Comparison of ENCODE assay signal across 9 cellular contexts in genomic region chr6:44386364-44386928, GRCh38. TPM values are rescaled to one million over a fixed set of nuclear protein-coding genes. Genes with fewer than 3 reads are reported as not detected.
DNase-seq lines count a peak whose midpoint lies in the region; ATAC-seq and TF ChIP-seq lines count a peak whose summit lies in the region.
"Had no signal": no experiment of that assay in that cellular context is flagged by ENCODE, and none has a peak within 500 bp of the region (broad histone marks: within the 10 kb centered on the region; RNA-seq: fewer than 3 reads in every experiment).

No MANE protein-coding gene starts in this region.

- H3K36me3 ChIP-seq in CD8-positive, alpha-beta T cell (ENCODE audit: insufficient read depth, low read length) = no peaks in the 10 kb centered on the region
- peaks cover 6% of the 10 kb centered on the region for H3K36me3 ChIP-seq in muscle layer of colon (ENCODE audit: insufficient read depth, low read length)

- peak overlapping the region; percentile 98 for H3K4me3 Mint-ChIP-seq in CD8-positive, alpha-beta T cell

- H3K36me3 Mint-ChIP-seq in CD8-positive, alpha-beta T cell = peaks cover 23% of the 10 kb centered on the region

- peak overlapping the region; percentile 67 for H3K4me3 ChIP-seq in CD8-positive, alpha-beta T cell (ENCODE audit: low read depth, low read length)
- H3K4me3 ChIP-seq in muscle layer of colon (ENCODE audit: low read depth in 1 of 2, low read length in 2 of 2) = peak overlapping the region in 1 of 2 donors; percentile 75

- intact Hi-C loops in CD8-positive, alpha-beta T cell (cut with DNase I, micrococcal nuclease) = loop anchor here (2.0 to 5.0 kb wide), 4 partner anchors 74 to 1741 kb away; partner anchors contain the start of genes AARS2 (in 1 of the 2), ENPP4 (in 1 of the 2), POLR1C (in 1 of the 2) and YIPF3 (in 1 of the 2)

- no peaks in the 10 kb centered on the region for H3K27me3 ChIP-seq in CD8-positive, alpha-beta T cell (ENCODE audit: insufficient read depth, low read length)
- H3K27me3 ChIP-seq in muscle layer of colon (ENCODE audit: control insufficient read depth in 1 of 2, insufficient read depth in 2 of 2, low read length in 2 of 2) = no peaks in the 10 kb centered on the region

- no peaks in the 10 kb centered on the region for H3K27me3 Mint-ChIP-seq in CD8-positive, alpha-beta T cell (ENCODE audit: low read depth)

- peak overlapping the region; percentile 51 for H3K9ac ChIP-seq in muscle layer of colon (ENCODE audit: low read length)

- no peak overlapping the region for H3K27ac ChIP-seq in CD8-positive, alpha-beta T cell (ENCODE audit: low read depth, low read length)
- H3K27ac ChIP-seq in muscle layer of colon (ENCODE audit: low read depth, low read length) = peak overlapping the region; percentile 96

- peaks cover 38% of the 10 kb centered on the region for H3K4me1 Mint-ChIP-seq in CD8-positive, alpha-beta T cell (ENCODE audit: low read depth)

- no peaks in the 10 kb centered on the region for H3K9me3 ChIP-seq in CD8-positive, alpha-beta T cell (ENCODE audit: low read length)
- H3K9me3 ChIP-seq in muscle layer of colon (ENCODE audit: low read length) = no peaks in the 10 kb centered on the region

- no peak for ATAC-seq in CD8-positive, alpha-beta T cell
- no peak for ATAC-seq in HG02973 (IDR thresholded peaks at IDR 0.05; ENCODE audit: unreplicated experiment)

- no peak for TF ChIP-seq CTCF in CD8-positive, alpha-beta T cell (IDR thresholded peaks at IDR 0.05)

- POLR2A ChIA-PET in CD8-positive, alpha-beta T cell (lab: Charles Lee) = interaction anchor here (1.2 kb wide), 1 partner anchor 139 kb away, joined by 5 read pairs; the partner anchor contains the start of gene HSP90AB1

- DNase-seq in CD8-positive, alpha-beta T cell = no peak
- DNase-seq in NCI-H2029 (lab: John Stamatoyannopoulos, UW) = peak; percentile 85
- DNase-seq in dedifferentiated amniotic fluid mesenchymal stem cell (ENCODE audit: extremely low spot score) = peak; percentile 39
- DNase-seq in MV-4-11 (lab: John Stamatoyannopoulos, UW) = no peak
- DNase-seq in iPS-NIHi11 (ENCODE audit: low spot score) = no peak
- DNase-seq in SK-N-DZ (ENCODE audit: low spot score) = no peak

- CTCF ChIA-PET in CD8-positive, alpha-beta T cell (lab: Charles Lee) = no interaction called here

- peaks cover 24% of the 10 kb centered on the region for H3K4me1 ChIP-seq in CD8-positive, alpha-beta T cell (ENCODE audit: insufficient read depth, low read length)
- peaks cover 31% of the 10 kb centered on the region for H3K4me1 ChIP-seq in muscle layer of colon (ENCODE audit: insufficient read depth, low read length)

- peak overlapping the region; percentile 98 for H3K27ac Mint-ChIP-seq in CD8-positive, alpha-beta T cell

- H3K9me3 Mint-ChIP-seq in CD8-positive, alpha-beta T cell = no peaks in the 10 kb centered on the region

RNA-seq across cellular contexts. Expression of gene CDC5L, which starts 1.1 kb away (rescaled TPM):
- 10 to 100 TPM; 24.1 to 24.4 TPM for total RNA-seq in CD8-positive, alpha-beta T cell
- polyA plus RNA-seq in SK-N-DZ (2014; cell fraction: cytosol; rRNA removed) = 36.2 and 36.3 TPM in 2 replicates
- polyA plus RNA-seq in SK-N-DZ (2014; cell fraction: nucleus; rRNA removed) = 22.1 and 22.7 TPM in 2 replicates

RNA-seq across cellular contexts. Expression of gene SPATS1, which starts 44.0 kb away (rescaled TPM):
- total RNA-seq in CD8-positive, alpha-beta T cell = not detected
- 0.78 and 0.85 TPM in 2 replicates for polyA plus RNA-seq in SK-N-DZ (2014; cell fraction: cytosol; rRNA removed)
- polyA plus RNA-seq in SK-N-DZ (2014; cell fraction: nucleus; rRNA removed) = 0.23 TPM in 1 of 2 replicates, not detected in the other
- total RNA-seq: NCI-H460 had no signal

Comparison
In these comparisons a context has a peak if more than half of its experiments do, and no peak if none do; other contexts are left out.
1. DNase-seq: peak in NCI-H2029 (single experiment) and dedifferentiated amniotic fluid mesenchymal stem cell (single experiment); none in CD8-positive, alpha-beta T cell (0 of 7), MV-4-11 (single experiment), iPS-NIHi11 (single experiment) and SK-N-DZ (single experiment).